Comparison of ENCODE assay signal across 1 cellular context in the genomic region with DNA sequence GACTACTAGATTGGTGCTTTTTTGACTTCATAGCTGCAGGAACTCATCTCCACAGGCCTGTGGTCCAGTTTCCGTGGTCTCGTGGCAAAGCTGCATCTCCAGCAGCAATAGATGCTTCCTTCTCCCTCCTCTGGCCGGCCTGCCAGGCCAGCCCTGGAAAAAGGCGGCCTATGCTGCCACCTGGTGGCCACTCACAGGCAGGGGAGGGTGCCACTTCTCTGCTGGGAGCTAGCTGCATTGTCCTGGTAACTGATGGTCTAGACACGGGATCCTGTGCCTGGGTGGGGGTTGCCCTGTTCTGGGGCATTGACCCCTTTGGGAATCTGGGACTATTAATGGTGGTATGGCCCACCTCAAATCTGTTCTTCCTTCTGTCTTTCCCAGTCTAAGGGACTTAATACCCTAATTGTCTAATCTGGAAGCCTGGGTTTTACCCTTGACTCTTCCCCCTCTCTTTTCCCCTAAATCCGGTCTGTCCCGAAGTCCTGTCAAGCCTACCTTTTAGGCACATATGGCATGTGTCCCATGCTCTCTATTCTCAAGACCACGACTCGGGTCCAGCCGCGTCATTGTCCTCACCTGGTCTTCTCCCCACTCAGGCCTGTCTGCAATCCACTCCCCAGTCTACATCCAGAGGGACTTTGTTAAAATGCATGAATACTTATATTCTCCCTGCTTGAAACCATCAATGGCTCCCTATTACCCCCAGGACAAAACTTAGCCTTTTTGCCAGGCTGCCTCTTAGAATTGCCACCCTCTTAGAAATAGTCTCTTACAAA.
TF ChIP-seq lines count a peak whose summit lies in the region.

No MANE protein-coding gene starts in this region.

TF ChIP-seq in neural cell, 6 proteins besides CTCF, POLR2A, EP300 and RAD21 (continued from another document):
- TF ChIP-seq, protein P1, sequence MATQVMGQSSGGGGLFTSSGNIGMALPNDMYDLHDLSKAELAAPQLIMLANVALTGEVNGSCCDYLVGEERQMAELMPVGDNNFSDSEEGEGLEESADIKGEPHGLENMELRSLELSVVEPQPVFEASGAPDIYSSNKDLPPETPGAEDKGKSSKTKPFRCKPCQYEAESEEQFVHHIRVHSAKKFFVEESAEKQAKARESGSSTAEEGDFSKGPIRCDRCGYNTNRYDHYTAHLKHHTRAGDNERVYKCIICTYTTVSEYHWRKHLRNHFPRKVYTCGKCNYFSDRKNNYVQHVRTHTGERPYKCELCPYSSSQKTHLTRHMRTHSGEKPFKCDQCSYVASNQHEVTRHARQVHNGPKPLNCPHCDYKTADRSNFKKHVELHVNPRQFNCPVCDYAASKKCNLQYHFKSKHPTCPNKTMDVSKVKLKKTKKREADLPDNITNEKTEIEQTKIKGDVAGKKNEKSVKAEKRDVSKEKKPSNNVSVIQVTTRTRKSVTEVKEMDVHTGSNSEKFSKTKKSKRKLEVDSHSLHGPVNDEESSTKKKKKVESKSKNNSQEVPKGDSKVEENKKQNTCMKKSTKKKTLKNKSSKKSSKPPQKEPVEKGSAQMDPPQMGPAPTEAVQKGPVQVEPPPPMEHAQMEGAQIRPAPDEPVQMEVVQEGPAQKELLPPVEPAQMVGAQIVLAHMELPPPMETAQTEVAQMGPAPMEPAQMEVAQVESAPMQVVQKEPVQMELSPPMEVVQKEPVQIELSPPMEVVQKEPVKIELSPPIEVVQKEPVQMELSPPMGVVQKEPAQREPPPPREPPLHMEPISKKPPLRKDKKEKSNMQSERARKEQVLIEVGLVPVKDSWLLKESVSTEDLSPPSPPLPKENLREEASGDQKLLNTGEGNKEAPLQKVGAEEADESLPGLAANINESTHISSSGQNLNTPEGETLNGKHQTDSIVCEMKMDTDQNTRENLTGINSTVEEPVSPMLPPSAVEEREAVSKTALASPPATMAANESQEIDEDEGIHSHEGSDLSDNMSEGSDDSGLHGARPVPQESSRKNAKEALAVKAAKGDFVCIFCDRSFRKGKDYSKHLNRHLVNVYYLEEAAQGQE (IDR thresholded peaks at IDR 0.05; ENCODE audit: borderline replicate concordance) = no peak
